Comparison of ENCODE assay signal across 9 cellular contexts in genomic region chr2:180125245-180125962, GRCh38.
DNase-seq lines count a peak whose midpoint lies in the region; ATAC-seq, FAIRE-seq and TF ChIP-seq lines count a peak whose summit lies in the region.
"Had no signal": no experiment of that assay in that cellular context is flagged by ENCODE, and none has a peak within 500 bp of the region (broad histone marks: within the 10 kb centered on the region; RNA-seq: fewer than 3 reads in every experiment).

No MANE protein-coding gene starts in this region.

- no peaks in the 10 kb centered on the region for H3K36me3 Mint-ChIP-seq in CD4-positive, alpha-beta T cell (ENCODE audit: low read depth)
- no peaks in the 10 kb centered on the region for H3K36me3 Mint-ChIP-seq in activated CD8-positive, alpha-beta T cell treated with anti-CD3 and anti-CD28 coated beads, Interleukin-2, amount 10 ng/mL, durations not matched to agents 7 days and 5 days (ENCODE audit: low read depth)
- H3K36me3 Mint-ChIP-seq in stimulated activated memory B cell treated with anti-CD40 and anti-IgM and Interleukin-4, amounts not matched to agents 10 μg/mL and 1 μg/mL and 100 μg/mL, for 72 hours, result no peaks in the 10 kb centered on the region

- H2AFZ ChIP-seq in endothelial cell of umbilical vein (ENCODE audit: low read depth, low read length), result no peak overlapping the region

- H3K4me1 Mint-ChIP-seq in CD4-positive, alpha-beta T cell (ENCODE audit: low read depth), result peaks cover 5% of the 10 kb centered on the region
- H3K4me1 Mint-ChIP-seq in activated CD8-positive, alpha-beta T cell treated with anti-CD3 and anti-CD28 coated beads, Interleukin-2, amount 10 ng/mL, durations not matched to agents 7 days and 5 days (ENCODE audit: low read depth), result no peaks in the 10 kb centered on the region
- peaks cover 6% of the 10 kb centered on the region for H3K4me1 Mint-ChIP-seq in stimulated activated memory B cell treated with anti-CD40 and anti-IgM and Interleukin-4, amounts not matched to agents 10 μg/mL and 1 μg/mL and 100 μg/mL, for 72 hours

- no peaks in the 10 kb centered on the region for H3K36me3 ChIP-seq in endothelial cell of umbilical vein (ENCODE audit: control insufficient read depth in 2 of 2, extremely low read depth in 1 of 2, insufficient read depth in 2 of 2, low read length in 2 of 2)

- no peaks in the 10 kb centered on the region for H3K79me2 ChIP-seq in endothelial cell of umbilical vein (ENCODE audit: control insufficient read depth, insufficient read depth, low read length)

- POLR2A ChIA-PET in CD4-positive, alpha-beta T cell (lab: Charles Lee), result no interaction called here
- POLR2A ChIA-PET in activated CD8-positive, alpha-beta T cell treated with anti-CD3 and anti-CD28 coated beads, Interleukin-2, amount 10 ng/mL, durations not matched to agents 7 days and 5 days (lab: Charles Lee), result no interaction called here
- POLR2A ChIA-PET in endothelial cell of umbilical vein (lab: Charles Lee), result interaction anchor here (0.7 kb wide), 1 partner anchor 616 kb away, joined by 3 read pairs; no protein-coding TSS in a partner anchor

- peak; percentile 34 for TF ChIP-seq CTCF in CD4-positive, alpha-beta T cell (IDR thresholded peaks at IDR 0.05)
- peak; percentile 38 to 55 for TF ChIP-seq CTCF in endothelial cell of umbilical vein (IDR thresholded peaks at IDR 0.05; ENCODE audit: extremely low read depth in 1 of 2, insufficient read depth in 1 of 2, low read depth in 1 of 2, low read length in 2 of 2)

- H3K27me3 ChIP-seq in CD4-positive, alpha-beta T cell (ENCODE audit: control insufficient read depth, insufficient read depth, low read length), result peaks cover 13% of the 10 kb centered on the region
- peaks cover 4 to 12% of the 10 kb centered on the region in 2 experiments for H3K27me3 ChIP-seq in endothelial cell of umbilical vein (ENCODE audit: control insufficient read depth in 2 of 2, insufficient read depth in 2 of 2, low read length in 2 of 2)

- no peaks in the 10 kb centered on the region for H3K9me3 ChIP-seq in CD4-positive, alpha-beta T cell (ENCODE audit: control insufficient read depth, low read length)
- H3K9me3 ChIP-seq in endothelial cell of umbilical vein (replicated peaks; ENCODE audit: control insufficient read depth, insufficient read depth, low read length), result no peaks in the 10 kb centered on the region

- peak; percentile 78 for FAIRE-seq in endothelial cell of umbilical vein (lab: Jason Lieb, UNC)

- peaks cover 20% of the 10 kb centered on the region for H3K27me3 Mint-ChIP-seq in CD4-positive, alpha-beta T cell
- peaks cover 20% of the 10 kb centered on the region for H3K27me3 Mint-ChIP-seq in activated CD8-positive, alpha-beta T cell treated with anti-CD3 and anti-CD28 coated beads, Interleukin-2, amount 10 ng/mL, durations not matched to agents 7 days and 5 days (ENCODE audit: low read depth)
- H3K27me3 Mint-ChIP-seq in stimulated activated memory B cell treated with anti-CD40 and anti-IgM and Interleukin-4, amounts not matched to agents 10 μg/mL and 1 μg/mL and 100 μg/mL, for 72 hours, result no peaks in the 10 kb centered on the region

- dilution Hi-C loops in endothelial cell of umbilical vein (cut with MboI; ENCODE audit: extremely low pct_ligation_motif_present, low sequenced_read_pairs), result no loop called here

- intact Hi-C loops in CD4-positive, alpha-beta T cell (cut with DNase I, micrococcal nuclease), result loop anchor here (1.0 to 10.0 kb wide), 6 partner anchors 933 to 1779 kb away; no protein-coding TSS in a partner anchor
- intact Hi-C loops in endothelial cell of umbilical vein (cut with micrococcal nuclease), result loop anchor here (1.0 to 5.0 kb wide), 3 partner anchors 855 to 947 kb away; partner anchors contain the start of gene UBE2E3

- ATAC-seq in CD4-positive, alpha-beta T cell (ENCODE audit: poor library complexity), result peak; percentile 77
- ATAC-seq in GM19452 (IDR thresholded peaks at IDR 0.05; ENCODE audit: unreplicated experiment) (peak; percentile 65), HG03565 (IDR thresholded peaks at IDR 0.05; ENCODE audit: unreplicated experiment) (peak; percentile 81)
- ATAC-seq in activated CD8-positive, alpha-beta T cell treated with anti-CD3 and anti-CD28 coated beads, Interleukin-2, amount 10 ng/mL, durations not matched to agents 7 days and 5 days, result peak; percentile 58
- ATAC-seq in stimulated activated memory B cell treated with anti-CD40 and anti-IgM and Interleukin-4, amounts not matched to agents 10 μg/mL and 1 μg/mL and 100 μg/mL, for 72 hours, result peak; percentile 91

- TF ChIP-seq POLR2A in endothelial cell of umbilical vein (IDR thresholded peaks at IDR 0.05; ENCODE audit: low read depth, low read length), result no peak

- BruUV-seq in endothelial cell of umbilical vein (replicated peaks; lab: Mats Ljungman, UMichigan), result no TSS peak

- no peaks in the 10 kb centered on the region for H3K9me1 ChIP-seq in endothelial cell of umbilical vein (replicated peaks; ENCODE audit: control insufficient read depth, extremely low read depth, insufficient read depth, low read length)

- no peak overlapping the region for H3K27ac Mint-ChIP-seq in CD4-positive, alpha-beta T cell
- H3K27ac Mint-ChIP-seq in activated CD8-positive, alpha-beta T cell treated with anti-CD3 and anti-CD28 coated beads, Interleukin-2, amount 10 ng/mL, durations not matched to agents 7 days and 5 days, result no peak overlapping the region
- no peak overlapping the region for H3K27ac Mint-ChIP-seq in stimulated activated memory B cell treated with anti-CD40 and anti-IgM and Interleukin-4, amounts not matched to agents 10 μg/mL and 1 μg/mL and 100 μg/mL, for 72 hours
- H3K27ac Mint-ChIP-seq: T-helper 1 cell treated with Interleukin-12 subunit alpha and Interleukin-12 subunit beta and Interleukin-4 antibody, amounts not matched to agents 30 μg/mL and 1 μg/mL, for 36 hours had no signal

- H3K4me1 ChIP-seq in endothelial cell of umbilical vein (ENCODE audit: control insufficient read depth, extremely low read depth, insufficient read depth, low read length), result no peaks in the 10 kb centered on the region

- DNase-seq in CD4-positive, alpha-beta T cell, result peak in 8 of 10 experiments; percentile 3 to 37 (median 15)
- DNase-seq in NCI-H774 (lab: John Stamatoyannopoulos, UW) (peak; percentile 80), endothelial cell of umbilical vein (ENCODE audit: low read depth, low spot score) (peak; percentile 80), midbrain (lab: John Stamatoyannopoulos, UW) (peak; percentile 80)
- DNase-seq in activated CD8-positive, alpha-beta T cell treated with anti-CD3 and anti-CD28 coated beads, Interleukin-2, amount 10 ng/mL, durations not matched to agents 7 days and 5 days, result peak; percentile 35

- H3K9ac ChIP-seq in endothelial cell of umbilical vein (replicated peaks; ENCODE audit: extremely low read depth, insufficient read depth, low read length), result no peak overlapping the region

- no peak overlapping the region for H3K4me2 ChIP-seq in endothelial cell of umbilical vein (ENCODE audit: insufficient read depth, low read length)

- no peaks in the 10 kb centered on the region for H4K20me1 ChIP-seq in endothelial cell of umbilical vein (replicated peaks; ENCODE audit: control insufficient read depth, extremely low read depth, insufficient read depth, low read length)

- CTCF ChIA-PET in CD4-positive, alpha-beta T cell (lab: Charles Lee), result interaction anchor here (0.6 to 1.6 kb wide), 3 partner anchors 8 to 1542 kb away, joined by 3 to 11 read pairs (median 6); no protein-coding TSS in a partner anchor
- CTCF ChIA-PET in activated CD8-positive, alpha-beta T cell treated with anti-CD3 and anti-CD28 coated beads, Interleukin-2, amount 10 ng/mL, durations not matched to agents 7 days and 5 days (lab: Charles Lee), result interaction anchor here (1.6 to 2.5 kb wide), 5 partner anchors 11 to 1590 kb away, joined by 3 to 11 read pairs (median 6); partner anchors contain the start of gene UBE2E3
- CTCF ChIA-PET in endothelial cell of umbilical vein (lab: Charles Lee), result interaction anchor here (0.6 to 5.7 kb wide), 25 partner anchors 11 to 1953 kb away, joined by 3 to 221 read pairs (median 4); partner anchors contain the start of genes ITGA4 and UBE2E3

- H3K9me3 Mint-ChIP-seq in CD4-positive, alpha-beta T cell, result no peaks in the 10 kb centered on the region
- H3K9me3 Mint-ChIP-seq in activated CD8-positive, alpha-beta T cell treated with anti-CD3 and anti-CD28 coated beads, Interleukin-2, amount 10 ng/mL, durations not matched to agents 7 days and 5 days (ENCODE audit: insufficient read depth), result no peaks in the 10 kb centered on the region
- H3K9me3 Mint-ChIP-seq in stimulated activated memory B cell treated with anti-CD40 and anti-IgM and Interleukin-4, amounts not matched to agents 10 μg/mL and 1 μg/mL and 100 μg/mL, for 72 hours, result no peaks in the 10 kb centered on the region
- H3K9me3 Mint-ChIP-seq: T-helper 1 cell treated with Interleukin-12 subunit alpha and Interleukin-12 subunit beta and Interleukin-4 antibody, amounts not matched to agents 30 μg/mL and 1 μg/mL, for 36 hours had no signal

- no peak overlapping the region for H3K27ac ChIP-seq in CD4-positive, alpha-beta T cell (ENCODE audit: low read depth, low read length)
- H3K27ac ChIP-seq in endothelial cell of umbilical vein (ENCODE audit: insufficient read depth, low read depth, low read length), result no peak overlapping the region

- H3K4me3 ChIP-seq in endothelial cell of umbilical vein (replicated peaks in 1 of 3; ENCODE audit: insufficient read depth in 1 of 3, low read depth in 1 of 3, low read length in 3 of 3), result no peak overlapping the region

- H3K4me3 Mint-ChIP-seq in CD4-positive, alpha-beta T cell, result no peak overlapping the region
- H3K4me3 Mint-ChIP-seq in activated CD8-positive, alpha-beta T cell treated with anti-CD3 and anti-CD28 coated beads, Interleukin-2, amount 10 ng/mL, durations not matched to agents 7 days and 5 days, result no peak overlapping the region
- no peak overlapping the region for H3K4me3 Mint-ChIP-seq in stimulated activated memory B cell treated with anti-CD40 and anti-IgM and Interleukin-4, amounts not matched to agents 10 μg/mL and 1 μg/mL and 100 μg/mL, for 72 hours
- H3K4me3 Mint-ChIP-seq: T-helper 1 cell treated with Interleukin-12 subunit alpha and Interleukin-12 subunit beta and Interleukin-4 antibody, amounts not matched to agents 30 μg/mL and 1 μg/mL, for 36 hours had no signal

TF ChIP-seq in endothelial cell of umbilical vein, 7 proteins besides CTCF, POLR2A, EP300 and RAD21 (continues in another document):
- TF ChIP-seq EZH2 (IDR thresholded peaks at IDR 0.05; ENCODE audit: borderline replicate concordance, low read depth, low read length, severe bottlenecking) (no peak), MYC (IDR thresholded peaks at IDR 0.05; ENCODE audit: low read depth, low read length) (no peak), GATA2 (IDR thresholded peaks at IDR 0.05; ENCODE audit: insufficient read depth, insufficient read length, low read depth, low read length) (no peak), FOS (IDR thresholded peaks at IDR 0.05; ENCODE audit: borderline replicate concordance, insufficient read depth, low read length) (no peak), JUN (IDR thresholded peaks at IDR 0.05; ENCODE audit: borderline replicate concordance, insufficient read depth, insufficient read length, low read depth) (no peak), MAX (IDR thresholded peaks at IDR 0.05; ENCODE audit: insufficient read depth, insufficient read length) (no peak)

Comparison
In these comparisons a context has a peak if more than half of its experiments do, and no peak if none do; other contexts are left out.
1. DNase-seq: peak in every context shown above with its lines; median percentile 80 in NCI-H774; 80 in endothelial cell of umbilical vein; 80 in midbrain; 35 in activated CD8-positive, alpha-beta T cell treated with anti-CD3 and anti-CD28 coated beads, Interleukin-2, amount 10 ng/mL, durations not matched to agents 7 days and 5 days; 15 in CD4-positive, alpha-beta T cell.